Comparison of ENCODE assay signal across 17 cellular contexts in the genomic region with DNA sequence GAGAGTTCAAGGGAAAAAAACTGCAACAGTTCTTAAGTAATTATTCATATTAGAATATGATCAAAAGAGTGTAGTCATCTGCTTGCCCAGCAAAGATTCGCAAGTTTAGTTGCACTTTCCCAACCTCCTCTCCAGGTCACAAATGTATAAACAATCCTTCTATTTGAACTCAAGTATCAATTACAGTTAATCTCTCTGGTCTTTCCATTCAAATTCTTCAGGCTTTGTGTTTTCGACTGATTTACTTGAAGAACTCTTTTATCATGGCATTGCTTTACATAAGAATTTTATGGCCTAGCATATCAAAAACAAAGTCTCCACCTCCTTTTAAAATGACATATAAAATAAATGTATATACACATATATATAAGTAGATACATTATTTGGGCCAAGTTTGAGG.
DNase-seq lines count a peak whose midpoint lies in the region; ATAC-seq, FAIRE-seq and TF ChIP-seq lines count a peak whose summit lies in the region.
"Had no signal": no experiment of that assay in that cellular context is flagged by ENCODE, and none has a peak within 500 bp of the region (broad histone marks: within the 10 kb centered on the region; RNA-seq: fewer than 3 reads in every experiment).

No MANE protein-coding gene starts in this region.

- DNase-seq in SK-N-MC (ENCODE audit: low read depth, low spot score) = peak; percentile 28
- peak; percentile 9 for DNase-seq in bronchial epithelial cell (ENCODE audit: low read depth)
- DNase-seq in hepatocyte (ENCODE audit: low spot score) = no peak
- no peak for DNase-seq in H54 (ENCODE audit: insufficient read length, low spot score)
- DNase-seq in stimulated activated naive CD4-positive, alpha-beta T cell treated with Interleukin-2 at 50 U/mL for 16 hours (lab: John Stamatoyannopoulos, UW) = no peak
- DNase-seq in heart right ventricle = no peak
- DNase-seq: C1 segment of cervical spinal cord; Calu3; CD4-positive, alpha-beta memory T cell; COR-L47; DMS53; DMS79 treated with DMSO at 0.1 percent for 48 hours; GF-D8; HCEC 1CT had no signal

- TF ChIP-seq CTCF in bronchial epithelial cell (IDR thresholded peaks at IDR 0.05; ENCODE audit: insufficient read depth, low read length, severe bottlenecking) (no peak), hepatocyte (IDR thresholded peaks at IDR 0.05; ENCODE audit: poor library complexity) (no peak), heart right ventricle (IDR thresholded peaks at IDR 0.05) (no peak)

- TF ChIP-seq POLR2A in H54 (IDR thresholded peaks at IDR 0.05; ENCODE audit: low read depth, low read length) = no peak

- 66% methylated on average over 2 of the region's 2 CpGs for WGBS in hepatocyte (ENCODE audit: low lambda C conversion rate, missing lambda C conversion rate)
- WGBS in heart right ventricle, 2 donors = 77 to 92% methylated on average over 2 of the region's 2 CpGs

- H3K4me1 ChIP-seq in hepatocyte (ENCODE audit: insufficient read depth) (no peaks in the 10 kb centered on the region), heart right ventricle (no peaks in the 10 kb centered on the region)

- H3K4me3 ChIP-seq in SK-N-MC (no peak overlapping the region), bronchial epithelial cell (ENCODE audit: low read depth, low read length) (no peak overlapping the region), hepatocyte (no peak overlapping the region), heart right ventricle (no peak overlapping the region)
- H3K4me3 ChIP-seq: GM23338 had no signal

- no peaks in the 10 kb centered on the region for H3K79me2 ChIP-seq in hepatocyte

- intact Hi-C loops in heart right ventricle (cut with DNase I) = no loop called here

- no peaks in the 10 kb centered on the region for H4K20me1 ChIP-seq in hepatocyte (ENCODE audit: insufficient read depth, poor library complexity, severe bottlenecking)

- no peaks in the 10 kb centered on the region for H3K9me2 ChIP-seq in hepatocyte (replicated peaks; ENCODE audit: insufficient read depth)

- FAIRE-seq in bronchial epithelial cell (lab: Jason Lieb, UNC) (no peak), H54 (lab: Jason Lieb, UNC) (no peak)
- FAIRE-seq: GM12891, GM18507 had no signal

- no peaks in the 10 kb centered on the region for H3K9me3 ChIP-seq in SK-N-MC (ENCODE audit: low read depth, low read length)
- H3K9me3 ChIP-seq in hepatocyte (ENCODE audit: low read depth) = no peaks in the 10 kb centered on the region
- H3K9me3 ChIP-seq in heart right ventricle = no peaks in the 10 kb centered on the region

- no peak for ATAC-seq in heart right ventricle
- ATAC-seq: GM23338 had no signal

- H2AFZ ChIP-seq in hepatocyte = no peak overlapping the region
- H2AFZ ChIP-seq: GM23338 had no signal

- no peak overlapping the region for H3K4me2 ChIP-seq in hepatocyte
- H3K4me2 ChIP-seq: GM23338 had no signal

- H3K9ac ChIP-seq in SK-N-MC (ENCODE audit: insufficient read length) = no peak overlapping the region

- no peaks in the 10 kb centered on the region for H3K36me3 ChIP-seq in SK-N-MC (ENCODE audit: insufficient read depth, low read length)
- H3K36me3 ChIP-seq in bronchial epithelial cell (ENCODE audit: control insufficient read depth, insufficient read depth, low read length) = no peaks in the 10 kb centered on the region
- H3K36me3 ChIP-seq in hepatocyte (replicated peaks; ENCODE audit: insufficient read depth, low read depth) = no peaks in the 10 kb centered on the region
- H3K36me3 ChIP-seq in heart right ventricle = no peaks in the 10 kb centered on the region

- H3K27ac ChIP-seq in SK-N-MC = peak overlapping the region; percentile 64
- H3K27ac ChIP-seq in hepatocyte = peak overlapping the region; percentile 0
- no peak overlapping the region for H3K27ac ChIP-seq in heart right ventricle

- H3K27me3 ChIP-seq in bronchial epithelial cell (ENCODE audit: control insufficient read depth, insufficient read depth, low read length) (no peaks in the 10 kb centered on the region), hepatocyte (no peaks in the 10 kb centered on the region), heart right ventricle (peaks cover 0 to 10% (median 0%) of the 10 kb centered on the region in 7 donors)

Comparison
In these comparisons a context has a peak if more than half of its experiments do, and no peak if none do; other contexts are left out.
1. DNase-seq: peak in SK-N-MC (single experiment) and bronchial epithelial cell (single experiment); none in hepatocyte (single experiment), H54 (single experiment), stimulated activated naive CD4-positive, alpha-beta T cell treated with Interleukin-2 at 50 U/mL for 16 hours (single experiment) and heart right ventricle (0 of 2).
2. H3K27ac ChIP-seq: peak in SK-N-MC (single experiment) and hepatocyte (single experiment); none in heart right ventricle (0 of 10).